26 cellular contexts compared by ENCODE assay signal in the genomic region with DNA sequence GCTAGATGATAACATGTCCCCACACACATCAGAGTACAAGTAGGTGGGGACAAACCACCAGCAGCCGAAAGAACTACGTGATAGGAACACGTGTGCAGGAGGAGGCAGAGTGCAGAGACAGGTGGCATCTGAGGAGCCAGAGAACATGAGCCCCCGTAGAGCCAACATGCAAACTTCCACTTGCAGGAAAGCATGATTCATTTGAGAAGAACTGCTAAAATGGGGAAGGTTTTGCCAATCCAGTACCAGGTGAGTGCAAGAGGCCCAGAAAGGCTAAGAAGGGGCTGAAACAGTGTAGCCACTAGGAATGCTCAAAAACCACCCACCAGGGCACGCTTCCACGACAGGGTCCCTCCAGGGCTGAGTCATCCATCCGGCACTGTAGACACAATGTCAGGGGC.
DNase-seq lines count a peak whose midpoint lies in the region; ATAC-seq, FAIRE-seq and TF ChIP-seq lines count a peak whose summit lies in the region.
"Had no signal": no experiment of that assay in that cellular context is flagged by ENCODE, and none has a peak within 500 bp of the region (broad histone marks: within the 10 kb centered on the region; RNA-seq: fewer than 3 reads in every experiment).

No MANE protein-coding gene starts in this region.

- in situ Hi-C loops in HepG2 (cut with HindIII; ENCODE audit: extremely low pct_ligation_motif_present, low pct_unique_long_range_greater_than_20kb): no loop called here

- no peaks in the 10 kb centered on the region for H3K4me1 ChIP-seq in HepG2 (ENCODE audit: insufficient read depth, low read length)
- peaks cover 0 to 6% (median 0%) of the 10 kb centered on the region in 4 donors for H3K4me1 ChIP-seq in right lobe of liver
- H3K4me1 ChIP-seq in SJSA1 (replicated peaks): peaks cover 18% of the 10 kb centered on the region
- H3K4me1 ChIP-seq in esophagus muscularis mucosa: no peaks in the 10 kb centered on the region
- H3K4me1 ChIP-seq in lower lobe of right lung: no peaks in the 10 kb centered on the region
- no peaks in the 10 kb centered on the region for H3K4me1 ChIP-seq in tibial artery
- H3K4me1 ChIP-seq: sigmoid colon, upper lobe of right lung had no signal

- no peak overlapping the region for H3K4me2 ChIP-seq in HepG2 (ENCODE audit: low read depth, low read length)

- no peak for TF ChIP-seq RAD21 in HepG2 (CRISPR knock-in tag; IDR thresholded peaks at IDR 0.05)

- intact Hi-C loops in HepG2 (cut with micrococcal nuclease; ENCODE audit: unreplicated experiment): loop anchor here (10.0 kb wide), 1 partner anchor 329 kb away; no protein-coding TSS in a partner anchor
- intact Hi-C loops in right lobe of liver (cut with DNase I): no loop called here
- intact Hi-C loops in esophagus muscularis mucosa (cut with DNase I): no loop called here
- intact Hi-C loops in lower lobe of right lung (cut with DNase I): no loop called here
- intact Hi-C loops in tibial artery (cut with DNase I; ENCODE audit: low total_unique reads): no loop called here

- TF ChIP-seq POLR2A in HepG2 (IDR thresholded peaks at IDR 0.05; ENCODE audit: insufficient read depth in 1 of 2, low read depth in 2 of 2, low read length in 2 of 2): no peak
- TF ChIP-seq POLR2A in right lobe of liver (IDR thresholded peaks at IDR 0.05): no peak
- no peak for TF ChIP-seq POLR2A in esophagus muscularis mucosa (IDR thresholded peaks at IDR 0.05; ENCODE audit: low read depth)
- no peak for TF ChIP-seq POLR2A in erythroblast (IDR thresholded peaks at IDR 0.05; ENCODE audit: low read length)

- H3K79me2 ChIP-seq in HepG2 (ENCODE audit: insufficient read depth, low read length): no peaks in the 10 kb centered on the region

- no TSS peak for BruUV-seq in HepG2 (replicated peaks; lab: Mats Ljungman, UMichigan)

- no peak overlapping the region for H3K4me3 ChIP-seq in HepG2 (replicated peaks in 1 of 3; ENCODE audit: insufficient read depth in 1 of 3, low read depth in 2 of 3, low read length in 3 of 3)
- no peak overlapping the region for H3K4me3 ChIP-seq in right lobe of liver
- no peak overlapping the region for H3K4me3 ChIP-seq in SJSA1
- H3K4me3 ChIP-seq in esophagus muscularis mucosa: no peak overlapping the region
- no peak overlapping the region for H3K4me3 ChIP-seq in lower lobe of right lung
- no peak overlapping the region for H3K4me3 ChIP-seq in tibial artery
- H3K4me3 ChIP-seq: sigmoid colon, upper lobe of right lung had no signal

- no peaks in the 10 kb centered on the region for H3K36me3 ChIP-seq in HepG2 (replicated peaks in 1 of 2; ENCODE audit: control insufficient read depth in 1 of 2, insufficient read depth in 2 of 2, low read length in 2 of 2)
- no peaks in the 10 kb centered on the region for H3K36me3 ChIP-seq in right lobe of liver
- no peaks in the 10 kb centered on the region for H3K36me3 ChIP-seq in SJSA1
- no peaks in the 10 kb centered on the region for H3K36me3 ChIP-seq in esophagus muscularis mucosa
- H3K36me3 ChIP-seq in lower lobe of right lung: no peaks in the 10 kb centered on the region
- no peaks in the 10 kb centered on the region for H3K36me3 ChIP-seq in tibial artery
- H3K36me3 ChIP-seq: sigmoid colon, upper lobe of right lung had no signal

- WGBS in HepG2 (ENCODE audit: low lambda C conversion rate): 3% methylated on average over 7 of the region's 7 CpGs
- WGBS in right lobe of liver (ENCODE audit: insufficient coverage, low coverage, low lambda C conversion rate, missing lambda C conversion rate): 59% methylated on average over 7 of the region's 7 CpGs
- WGBS in esophagus muscularis mucosa: 79% methylated on average over 7 of the region's 7 CpGs

- TF ChIP-seq CTCF in HepG2 (CRISPR knock-in tag; IDR thresholded peaks at IDR 0.05) (no peak), right lobe of liver (IDR thresholded peaks at IDR 0.05) (no peak), esophagus muscularis mucosa (IDR thresholded peaks at IDR 0.05) (no peak), lower lobe of right lung (IDR thresholded peaks at IDR 0.05) (no peak), tibial artery (IDR thresholded peaks at IDR 0.05) (no peak)

- H3K27ac ChIP-seq in HepG2 (ENCODE audit: extremely low read length, insufficient read depth, low read length) (no peak overlapping the region), right lobe of liver (no peak overlapping the region), SJSA1 (peak overlapping the region; percentile 71), esophagus muscularis mucosa (replicated peaks in 1 of 4) (no peak overlapping the region), lower lobe of right lung (no peak overlapping the region), tibial artery (no peak overlapping the region)
- H3K27ac ChIP-seq: sigmoid colon, upper lobe of right lung had no signal

- H4K20me1 ChIP-seq in HepG2 (ENCODE audit: insufficient read depth, low read length): no peaks in the 10 kb centered on the region

- CTCF ChIA-PET in HepG2 (lab: Yijun Ruan, JAX; ENCODE audit: low intra/inter-chr PET ratio, low total read pairs): no interaction called here

- no peak for FAIRE-seq in HepG2 (lab: Jason Lieb, UNC)

- DNase-seq in HepG2 (ENCODE audit: low spot score): no peak
- no peak for DNase-seq in right lobe of liver
- peak; percentile 46 to 72 for DNase-seq in SJSA1 (ENCODE audit: low read depth in 1 of 2, low spot score in 2 of 2)
- peak; percentile 86 for DNase-seq in esophagus muscularis mucosa (ENCODE audit: extremely low spot score)
- no peak for DNase-seq in NCI-H2196 treated with DMSO at 0.1 percent for 48 hours (lab: John Stamatoyannopoulos, UW; ENCODE audit: unreplicated experiment)
- DNase-seq in erythroblast (lab: John Stamatoyannopoulos, UW): no peak
- DNase-seq in lower lobe of right lung: no peak
- DNase-seq in tibial artery: no peak
- DNase-seq: 8988T; activated CD4-positive, alpha-beta T cell treated with anti-CD3 and anti-CD28 coated beads, Interleukin-2, amount 10 ng/mL, durations not matched to agents 7 days and 5 days; activated gamma-delta T cell treated with Interleukin-2 at 50 U/mL for 16 hours; activated naive CD8-positive, alpha-beta T cell treated with anti-CD3 and anti-CD28 coated beads, Interleukin-2, amount 50 U/mL, for 24 hours; activated T-cell treated with anti-CD3 and anti-CD28 coated beads, Interleukin-2, amount 50 U/mL, for 4 hours; CD4-positive, CD25-positive, alpha-beta regulatory T cell; effector CD8-positive, alpha-beta T cell; foreskin fibroblast; NCI-H1694 treated with DMSO at 0.1 percent for 48 hours; NCI-H2171; NCI-H510A treated with DMSO at 0.1 percent for 48 hours; SHP77 treated with DMSO at 0.1 percent for 48 hours; sigmoid colon; stimulated activated CD4-positive, alpha-beta T cell treated with anti-CD3 and anti-CD28 coated beads, Interleukin-4, amount 100 ng/mL, for 4 hours; substantia nigra; SW 1271; upper lobe of right lung had no signal

- POLR2A ChIA-PET in HepG2 (lab: Yijun Ruan, JAX): no interaction called here

- no peak for ATAC-seq in HepG2
- ATAC-seq in right lobe of liver: no peak
- ATAC-seq in lower lobe of right lung: no peak
- ATAC-seq: activated naive CD8-positive, alpha-beta T cell treated with anti-CD3 and anti-CD28 coated beads, Interleukin-2, amount 50 U/mL, for 24 hours; activated T-cell treated with anti-CD3 and anti-CD28 coated beads, Interleukin-2, amount 50 U/mL, for 4 hours; stimulated activated memory B cell treated with anti-CD40 and anti-IgM and Interleukin-4, amounts not matched to agents 10 μg/mL and 1 μg/mL and 100 μg/mL, for 72 hours; upper lobe of right lung had no signal

- H3K27me3 ChIP-seq in HepG2 (ENCODE audit: control insufficient read depth in 1 of 2, insufficient read depth in 2 of 2, low read length in 2 of 2) (no peaks in the 10 kb centered on the region), right lobe of liver (no peaks in the 10 kb centered on the region), SJSA1 (replicated peaks) (no peaks in the 10 kb centered on the region), esophagus muscularis mucosa (no peaks in the 10 kb centered on the region), lower lobe of right lung (ENCODE audit: low read depth) (no peaks in the 10 kb centered on the region), tibial artery (no peaks in the 10 kb centered on the region)
- H3K27me3 ChIP-seq: sigmoid colon, upper lobe of right lung had no signal

- no peak overlapping the region for H2AFZ ChIP-seq in HepG2 (ENCODE audit: low read length)

- H3K9me3 ChIP-seq in HepG2 (ENCODE audit: low read length): no peaks in the 10 kb centered on the region
- H3K9me3 ChIP-seq in right lobe of liver: no peaks in the 10 kb centered on the region
- H3K9me3 ChIP-seq in SJSA1 (replicated peaks): no peaks in the 10 kb centered on the region
- no peaks in the 10 kb centered on the region for H3K9me3 ChIP-seq in esophagus muscularis mucosa
- no peaks in the 10 kb centered on the region for H3K9me3 ChIP-seq in lower lobe of right lung
- no peaks in the 10 kb centered on the region for H3K9me3 ChIP-seq in tibial artery
- H3K9me3 ChIP-seq: sigmoid colon, upper lobe of right lung had no signal

- no peak for TF ChIP-seq EP300 in HepG2 (IDR thresholded peaks at IDR 0.05; ENCODE audit: low read depth in 2 of 2, low read length in 2 of 2)
- TF ChIP-seq EP300 in HepG2 (CRISPR knock-in tag; IDR thresholded peaks at IDR 0.05; ENCODE audit: borderline replicate concordance): no peak
- no peak for TF ChIP-seq EP300 in esophagus muscularis mucosa (IDR thresholded peaks at IDR 0.05)

- no peak overlapping the region for H3K9ac ChIP-seq in HepG2 (ENCODE audit: insufficient read depth, low read depth, low read length)

TF ChIP-seq in HepG2, 621 proteins besides CTCF, POLR2A, EP300 and RAD21:
- TF ChIP-seq HNRNPL (IDR thresholded peaks at IDR 0.05; ENCODE audit: low read depth, low read length): no peak
- TF ChIP-seq, protein P1, sequence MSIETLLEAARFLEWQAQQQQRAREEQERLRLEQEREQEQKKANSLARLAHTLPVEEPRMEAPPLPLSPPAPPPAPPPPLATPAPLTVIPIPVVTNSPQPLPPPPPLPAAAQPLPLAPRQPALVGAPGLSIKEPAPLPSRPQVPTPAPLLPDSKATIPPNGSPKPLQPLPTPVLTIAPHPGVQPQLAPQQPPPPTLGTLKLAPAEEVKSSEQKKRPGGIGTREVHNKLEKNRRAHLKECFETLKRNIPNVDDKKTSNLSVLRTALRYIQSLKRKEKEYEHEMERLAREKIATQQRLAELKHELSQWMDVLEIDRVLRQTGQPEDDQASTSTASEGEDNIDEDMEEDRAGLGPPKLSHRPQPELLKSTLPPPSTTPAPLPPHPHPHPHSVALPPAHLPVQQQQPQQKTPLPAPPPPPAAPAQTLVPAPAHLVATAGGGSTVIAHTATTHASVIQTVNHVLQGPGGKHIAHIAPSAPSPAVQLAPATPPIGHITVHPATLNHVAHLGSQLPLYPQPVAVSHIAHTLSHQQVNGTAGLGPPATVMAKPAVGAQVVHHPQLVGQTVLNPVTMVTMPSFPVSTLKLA (IDR thresholded peaks at IDR 0.05): peak; percentile 91

Comparison
In these comparisons a context has a peak if more than half of its experiments do, and no peak if none do; other contexts are left out.
1. DNase-seq: peak in SJSA1 (2 of 2) and esophagus muscularis mucosa (single experiment); none in HepG2 (single experiment), right lobe of liver (0 of 3), NCI-H2196 treated with DMSO at 0.1 percent for 48 hours (single experiment), erythroblast (0 of 2), lower lobe of right lung (single experiment) and tibial artery (0 of 2).